Comparison of ENCODE assay signal across 1 cellular context in genomic region chr12:12714276-12715001, GRCh38.
TF ChIP-seq lines count a peak whose summit lies in the region.

No MANE protein-coding gene starts in this region.

TF ChIP-seq in GM12878, 131 proteins besides CTCF, POLR2A, EP300 and RAD21 (continued from another document):
- TF ChIP-seq BCLAF1 (IDR thresholded peaks at IDR 0.05): no peak
- TF ChIP-seq MYB (IDR thresholded peaks at IDR 0.05; ENCODE audit: borderline replicate concordance, low read depth, low read length): no peak
- TF ChIP-seq NFIC (IDR thresholded peaks at IDR 0.05; ENCODE audit: low read depth, low read length): no peak
- TF ChIP-seq SMC3 (IDR thresholded peaks at IDR 0.05; ENCODE audit: borderline replicate concordance, low read length): no peak
- TF ChIP-seq USF2 (IDR thresholded peaks at IDR 0.05; ENCODE audit: borderline replicate concordance, low read depth, low read length): no peak
- TF ChIP-seq WRNIP1 (IDR thresholded peaks at IDR 0.05; ENCODE audit: borderline replicate concordance, low read depth, low read length): peak; percentile 65; the same call in 1 of the 2 replicates
TF ChIP-seq in GM12878: peak in this region for 22.
